ENCODE assay signal across 1 cellular context in genomic region chr16:15928261-15929104, GRCh38.
A peak's percentile ranks its signal among the peaks of the same experiment; 100 is the strongest.
TF ChIP-seq lines count a peak whose summit lies in the region.

No MANE protein-coding gene starts in this region.

TF ChIP-seq in HepG2, 621 proteins besides CTCF, POLR2A, EP300 and RAD21 (continued from another document and continues in another):
- TF ChIP-seq HMGXB3 (CRISPR knock-in tag; IDR thresholded peaks at IDR 0.05; ENCODE audit: borderline replicate concordance) (no peak), MTA1 (CRISPR knock-in tag; IDR thresholded peaks at IDR 0.05; ENCODE audit: borderline replicate concordance) (no peak), MYC (CRISPR knock-in tag; IDR thresholded peaks at IDR 0.05; ENCODE audit: borderline replicate concordance) (peak; percentile 22; the same call in 1 of the 2 replicates), EED (CRISPR knock-in tag; IDR thresholded peaks at IDR 0.05) (no peak), ZFP37 (CRISPR knock-in tag; IDR thresholded peaks at IDR 0.05; ENCODE audit: borderline replicate concordance) (no peak), TAF15 (IDR thresholded peaks at IDR 0.05; ENCODE audit: low read depth, low read length, poor library complexity, severe bottlenecking) (no peak), ZFP1 (CRISPR knock-in tag; IDR thresholded peaks at IDR 0.05) (no peak), SMARCE1 (IDR thresholded peaks at IDR 0.05; ENCODE audit: borderline replicate concordance) (no peak), HDAC6 (IDR thresholded peaks at IDR 0.05; ENCODE audit: low read depth, low read length) (no peak), ZNF616 (CRISPR knock-in tag; IDR thresholded peaks at IDR 0.05; ENCODE audit: low read depth) (no peak), CCDC6 (CRISPR knock-in tag; IDR thresholded peaks at IDR 0.05) (no peak), ZNF552 (CRISPR knock-in tag; IDR thresholded peaks at IDR 0.05; ENCODE audit: borderline replicate concordance) (0 out of 2 replicates have a peak, but pooled peaks have one; percentile 20), NR2F6 (IDR thresholded peaks at IDR 0.05) (peak; percentile 60), NR2F6 (CRISPR knock-in tag; IDR thresholded peaks at IDR 0.05) (peak; percentile 86), GPBP1L1 (CRISPR knock-in tag; IDR thresholded peaks at IDR 0.05) (no peak), ZNF589 (CRISPR knock-in tag; conservative IDR thresholded peaks at IDR 0.05) (no peak), GTF3A (CRISPR knock-in tag; conservative IDR thresholded peaks at IDR 0.05) (no peak), ZNF264 (CRISPR knock-in tag; IDR thresholded peaks at IDR 0.05) (peak; percentile 72), REST (IDR thresholded peaks at IDR 0.05; ENCODE audit: borderline replicate concordance in 1 of 2, low read depth in 1 of 2, low read length in 2 of 2) (no peak), HMG20B (CRISPR knock-in tag; conservative IDR thresholded peaks at IDR 0.05) (no peak), ZNF775 (CRISPR knock-in tag; IDR thresholded peaks at IDR 0.05; ENCODE audit: borderline replicate concordance) (no peak), ZNF652 (CRISPR knock-in tag; IDR thresholded peaks at IDR 0.05; ENCODE audit: borderline replicate concordance, low read depth) (peak; percentile 21; the same call in 1 of the 2 replicates), ZNF407 (CRISPR knock-in tag; IDR thresholded peaks at IDR 0.05; ENCODE audit: not compliant biosample characterization) (no peak), ZNF367 (CRISPR knock-in tag; IDR thresholded peaks at IDR 0.05; ENCODE audit: borderline replicate concordance) (no peak), ZNF770 (CRISPR knock-in tag; IDR thresholded peaks at IDR 0.05) (peak; percentile 92), GABPB1 (CRISPR knock-in tag; IDR thresholded peaks at IDR 0.05) (peak; percentile 27), MZF1 (CRISPR knock-in tag; IDR thresholded peaks at IDR 0.05; ENCODE audit: borderline replicate concordance) (no peak), JUND (CRISPR knock-in tag; IDR thresholded peaks at IDR 0.05) (0 out of 2 replicates have a peak, but pooled peaks have one; percentile 61), ZNF773 (CRISPR knock-in tag; IDR thresholded peaks at IDR 0.05; ENCODE audit: borderline replicate concordance) (no peak), BCL6 (CRISPR knock-in tag; IDR thresholded peaks at IDR 0.05) (0 out of 2 replicates have a peak, but pooled peaks have one; percentile 29)
- TF ChIP-seq, protein P1, sequence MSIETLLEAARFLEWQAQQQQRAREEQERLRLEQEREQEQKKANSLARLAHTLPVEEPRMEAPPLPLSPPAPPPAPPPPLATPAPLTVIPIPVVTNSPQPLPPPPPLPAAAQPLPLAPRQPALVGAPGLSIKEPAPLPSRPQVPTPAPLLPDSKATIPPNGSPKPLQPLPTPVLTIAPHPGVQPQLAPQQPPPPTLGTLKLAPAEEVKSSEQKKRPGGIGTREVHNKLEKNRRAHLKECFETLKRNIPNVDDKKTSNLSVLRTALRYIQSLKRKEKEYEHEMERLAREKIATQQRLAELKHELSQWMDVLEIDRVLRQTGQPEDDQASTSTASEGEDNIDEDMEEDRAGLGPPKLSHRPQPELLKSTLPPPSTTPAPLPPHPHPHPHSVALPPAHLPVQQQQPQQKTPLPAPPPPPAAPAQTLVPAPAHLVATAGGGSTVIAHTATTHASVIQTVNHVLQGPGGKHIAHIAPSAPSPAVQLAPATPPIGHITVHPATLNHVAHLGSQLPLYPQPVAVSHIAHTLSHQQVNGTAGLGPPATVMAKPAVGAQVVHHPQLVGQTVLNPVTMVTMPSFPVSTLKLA (IDR thresholded peaks at IDR 0.05): no peak
- TF ChIP-seq, protein P2, sequence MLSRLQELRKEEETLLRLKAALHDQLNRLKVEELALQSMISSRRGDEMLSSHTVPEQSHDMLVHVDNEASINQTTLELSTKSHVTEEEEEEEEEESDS (CRISPR knock-in tag; IDR thresholded peaks at IDR 0.05; ENCODE audit: borderline replicate concordance): no peak
- TF ChIP-seq, protein P3, sequence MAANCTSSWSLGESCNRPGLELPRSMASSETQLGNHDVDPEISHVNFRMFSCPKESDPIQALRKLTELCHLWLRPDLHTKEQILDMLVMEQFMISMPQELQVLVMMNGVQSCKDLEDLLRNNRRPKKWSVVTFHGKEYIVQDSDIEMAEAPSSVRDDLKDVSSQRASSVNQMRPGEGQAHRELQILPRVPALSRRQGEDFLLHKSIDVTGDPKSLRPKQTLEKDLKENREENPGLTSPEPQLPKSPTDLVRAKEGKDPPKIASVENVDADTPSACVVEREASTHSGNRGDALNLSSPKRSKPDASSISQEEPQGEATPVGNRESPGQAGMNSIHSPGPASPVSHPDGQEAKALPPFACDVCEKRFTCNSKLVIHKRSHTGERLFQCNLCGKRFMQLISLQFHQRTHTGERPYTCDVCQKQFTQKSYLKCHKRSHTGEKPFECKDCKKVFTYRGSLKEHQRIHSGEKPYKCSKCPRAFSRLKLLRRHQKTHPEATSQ (CRISPR knock-in tag; IDR thresholded peaks at IDR 0.05; ENCODE audit: borderline replicate concordance): 0 out of 2 replicates have a peak, but pooled peaks have one; percentile 30
